In the genomic region with DNA sequence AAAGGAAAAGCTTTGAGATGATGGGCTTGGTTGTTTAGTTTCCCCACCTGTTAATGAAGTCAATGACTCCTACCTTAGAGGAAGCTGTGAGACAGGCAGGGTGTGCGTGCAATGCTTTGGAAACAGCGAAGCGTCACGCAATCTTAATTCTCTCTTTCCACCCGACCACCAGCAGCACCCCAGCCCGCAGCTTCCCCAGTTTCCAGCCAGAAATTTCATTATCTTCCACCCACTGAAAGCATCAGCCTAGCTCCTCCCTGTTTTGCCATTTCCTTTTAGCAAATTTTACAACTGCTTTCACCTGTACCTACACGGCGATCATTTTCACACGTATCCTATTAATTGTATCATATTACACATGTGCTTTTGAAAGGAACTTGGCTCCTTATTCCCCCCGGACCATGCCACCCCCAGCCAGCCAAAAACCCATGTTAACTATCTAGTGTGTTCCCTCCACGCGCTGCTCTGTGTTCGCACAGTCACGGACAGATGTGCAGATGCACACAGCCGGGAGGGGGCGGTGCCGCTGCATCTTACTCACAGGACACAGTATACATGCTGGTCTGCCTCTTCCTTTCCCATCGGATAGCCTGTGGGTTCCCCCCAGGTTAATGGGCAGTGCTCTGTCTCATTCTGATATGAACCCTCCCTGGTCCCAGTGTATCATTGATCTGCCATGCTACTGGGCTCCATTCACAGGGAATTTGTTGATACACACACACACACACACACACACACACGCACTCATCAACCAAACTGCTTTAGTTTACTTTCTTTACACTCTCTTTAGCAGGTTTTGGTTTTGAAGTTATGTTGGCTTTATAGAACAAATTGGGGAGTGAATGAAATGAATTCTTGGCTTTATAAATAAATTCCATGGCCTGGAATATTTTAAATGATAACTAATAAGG, we compare ENCODE assay signal across 8 cellular contexts. TPM values are rescaled to one million over a fixed set of nuclear protein-coding genes. Genes with fewer than 3 reads are reported as not detected.
DNase-seq lines count a peak whose midpoint lies in the region; ATAC-seq and TF ChIP-seq lines count a peak whose summit lies in the region.

No MANE protein-coding gene starts in this region.

- no peaks in the 10 kb centered on the region for H3K36me3 ChIP-seq in neutrophil

- POLR2A ChIA-PET in activated CD8-positive, alpha-beta T cell treated with anti-CD3 and anti-CD28 coated beads for 36 hours (lab: Charles Lee): interaction anchor here (0.8 to 1.3 kb wide), 2 partner anchors 12 to 71 kb away, joined by 3 to 4 read pairs; no protein-coding TSS in a partner anchor

- no peaks in the 10 kb centered on the region for H3K36me3 Mint-ChIP-seq in activated CD8-positive, alpha-beta T cell treated with anti-CD3 and anti-CD28 coated beads for 36 hours (ENCODE audit: low read depth)
- peaks cover 25% of the 10 kb centered on the region for H3K36me3 Mint-ChIP-seq in endothelial cell (ENCODE audit: low read depth, unreplicated experiment)

- CTCF ChIA-PET in activated CD8-positive, alpha-beta T cell treated with anti-CD3 and anti-CD28 coated beads for 36 hours (lab: Charles Lee): interaction anchor here (0.7 to 2.1 kb wide), 22 partner anchors 9 to 478 kb away, joined by 3 to 15 read pairs (median 4); a partner anchor contains a TSS

- no peaks in the 10 kb centered on the region for H3K27me3 ChIP-seq in neutrophil

- no peaks in the 10 kb centered on the region for H3K4me1 Mint-ChIP-seq in activated CD8-positive, alpha-beta T cell treated with anti-CD3 and anti-CD28 coated beads for 36 hours (ENCODE audit: low read depth)
- peaks cover 22% of the 10 kb centered on the region for H3K4me1 Mint-ChIP-seq in endothelial cell (ENCODE audit: unreplicated experiment)

- H3K4me3 ChIP-seq in neutrophil (ENCODE audit: low read depth in 1 of 2, low read length in 1 of 2): peak overlapping the region; percentile 9 to 21

- peak overlapping the region; percentile 65 for H3K4me3 Mint-ChIP-seq in activated CD8-positive, alpha-beta T cell treated with anti-CD3 and anti-CD28 coated beads for 36 hours
- H3K4me3 Mint-ChIP-seq in endothelial cell (ENCODE audit: unreplicated experiment): peak overlapping the region; percentile 78

- H3K27ac Mint-ChIP-seq in activated CD8-positive, alpha-beta T cell treated with anti-CD3 and anti-CD28 coated beads for 36 hours: peak overlapping the region; percentile 69
- peak overlapping the region; percentile 59 for H3K27ac Mint-ChIP-seq in endothelial cell (ENCODE audit: unreplicated experiment)

- H3K9me3 ChIP-seq in neutrophil: no peaks in the 10 kb centered on the region

- peaks cover 8 to 9% of the 10 kb centered on the region in 2 experiments for H3K4me1 ChIP-seq in neutrophil (ENCODE audit: control insufficient read depth in 1 of 2, insufficient read depth in 1 of 2, low read depth in 1 of 2, low read length in 1 of 2)

- H3K27ac ChIP-seq in neutrophil: no peak overlapping the region

- intact Hi-C loops in activated CD8-positive, alpha-beta T cell treated with anti-CD3 and anti-CD28 coated beads for 36 hours (cut with micrococcal nuclease): no loop called here

- H3K9me3 Mint-ChIP-seq in activated CD8-positive, alpha-beta T cell treated with anti-CD3 and anti-CD28 coated beads for 36 hours: no peaks in the 10 kb centered on the region
- H3K9me3 Mint-ChIP-seq in endothelial cell (ENCODE audit: unreplicated experiment): no peaks in the 10 kb centered on the region

- ATAC-seq in HG03469 (IDR thresholded peaks at IDR 0.05; ENCODE audit: unreplicated experiment): peak; percentile 58
- ATAC-seq in activated CD8-positive, alpha-beta T cell treated with anti-CD3 and anti-CD28 coated beads for 36 hours: peak; percentile 96

- DNase-seq in NCI-H524 (lab: John Stamatoyannopoulos, UW) (peak; percentile 70 to 82), NCI-H524 treated with DMSO at 0.1 percent for 48 hours (lab: John Stamatoyannopoulos, UW) (no peak), NCI-H748 treated with DMSO at 0.1 percent for 48 hours (lab: John Stamatoyannopoulos, UW) (peak; percentile 30), endothelial cell (ENCODE audit: low spot score) (peak; percentile 67), NCI-H128 (lab: John Stamatoyannopoulos, UW; ENCODE audit: unreplicated experiment) (no peak)
- DNase-seq in activated CD8-positive, alpha-beta T cell treated with anti-CD3 and anti-CD28 coated beads for 36 hours: peak; percentile 82

- no peak for TF ChIP-seq CTCF in activated CD8-positive, alpha-beta T cell treated with anti-CD3 and anti-CD28 coated beads for 36 hours (IDR thresholded peaks at IDR 0.05)
- TF ChIP-seq CTCF in endothelial cell (IDR thresholded peaks at IDR 0.05; ENCODE audit: unreplicated experiment) (no peak), neutrophil (IDR thresholded peaks at IDR 0.05) (peak; percentile 27)

- H3K27me3 Mint-ChIP-seq in activated CD8-positive, alpha-beta T cell treated with anti-CD3 and anti-CD28 coated beads for 36 hours: no peaks in the 10 kb centered on the region
- peaks cover 2% of the 10 kb centered on the region for H3K27me3 Mint-ChIP-seq in endothelial cell (ENCODE audit: unreplicated experiment)

RNA-seq across cellular contexts. Expression of a gene that starts 22.4 kb away (rescaled TPM):
- total RNA-seq in activated CD8-positive, alpha-beta T cell treated with anti-CD3 and anti-CD28 coated beads for 36 hours: not detected
- total RNA-seq in endothelial cell (ENCODE audit: unreplicated experiment): 6.4 TPM

Comparison
In these comparisons a context has a peak if more than half of its experiments do, and no peak if none do; other contexts are left out.
1. DNase-seq: peak in NCI-H524 (2 of 2), NCI-H748 treated with DMSO at 0.1 percent for 48 hours (single experiment), activated CD8-positive, alpha-beta T cell treated with anti-CD3 and anti-CD28 coated beads for 36 hours (single experiment) and endothelial cell (single experiment); none in NCI-H524 treated with DMSO at 0.1 percent for 48 hours (single experiment) and NCI-H128 (single experiment).